In genomic region chr6:158040051-158040803, GRCh38 we compare ENCODE assay signal across 8 cellular contexts. TPM values are rescaled to one million over a fixed set of nuclear protein-coding genes. Genes with fewer than 3 reads are reported as not detected.
A peak's percentile ranks its signal among the peaks of the same experiment; 100 is the strongest.
DNase-seq lines count a peak whose midpoint lies in the region; ATAC-seq and TF ChIP-seq lines count a peak whose summit lies in the region.

No MANE protein-coding gene starts in this region.

- TF ChIP-seq RAD21 in SK-N-SH (IDR thresholded peaks at IDR 0.05; ENCODE audit: low read length) = peak; percentile 7; the same call in 1 of the 2 replicates

- no peaks in the 10 kb centered on the region for H3K9me2 ChIP-seq in SK-N-SH

- peaks cover 6 to 36% of the 10 kb centered on the region in 2 experiments for H3K36me3 ChIP-seq in SK-N-SH (replicated peaks in 1 of 2; ENCODE audit: control insufficient read depth in 1 of 2, insufficient read depth in 2 of 2, low read length in 1 of 2)

- POLR2A ChIA-PET in SK-N-SH (lab: Yijun Ruan, JAX) = no interaction called here

- H3K27ac ChIP-seq in SK-N-SH (ENCODE audit: low read depth in 2 of 2, low read length in 1 of 2) = peak overlapping the region; percentile 90 to 99

- no peaks in the 10 kb centered on the region for H4K20me1 ChIP-seq in SK-N-SH (ENCODE audit: insufficient read depth)

- no peak overlapping the region for H2AFZ ChIP-seq in SK-N-SH (ENCODE audit: low read depth)

- peak in 1 of 2 experiments; percentile 99; a peak in 2 of 4 replicates for TF ChIP-seq EP300 in SK-N-SH (IDR thresholded peaks at IDR 0.05; ENCODE audit: borderline replicate concordance in 1 of 2, low read depth in 1 of 2, low read length in 1 of 2)

- no peak overlapping the region for H3K4me3 ChIP-seq in SK-N-SH (ENCODE audit: low read depth in 2 of 2, low read length in 1 of 2)

- H3K9me3 ChIP-seq in SK-N-SH = no peaks in the 10 kb centered on the region

- CTCF ChIA-PET in SK-N-SH (lab: Yijun Ruan, JAX) = interaction anchor here (0.6 to 1.5 kb wide), 3 partner anchors 18 to 149 kb away, joined by 3 read pairs; partner anchors contain the start of gene SYNJ2

- WGBS in SK-N-SH (ENCODE audit: low lambda C conversion rate) = 20% methylated on average over 6 of the region's 6 CpGs

- no peaks in the 10 kb centered on the region for H3K27me3 ChIP-seq in SK-N-SH (ENCODE audit: insufficient read depth)

- peak; percentile 72 for DNase-seq in DMS53 (lab: John Stamatoyannopoulos, UW)
- DNase-seq in SK-N-SH = peak; percentile 52
- peak; percentile 76 for DNase-seq in dedifferentiated amniotic fluid mesenchymal stem cell (ENCODE audit: extremely low spot score)
- peak; percentile 64 for DNase-seq in mucosa of gallbladder (ENCODE audit: low spot score)
- no peak for DNase-seq in medulla oblongata (ENCODE audit: extremely low spot score)
- no peak for DNase-seq in cerebellar nuclear complex (lab: John Stamatoyannopoulos, UW)
- no peak for DNase-seq in NCI-H2171 treated with DMSO at 0.1 percent for 48 hours (lab: John Stamatoyannopoulos, UW)

- no peak for TF ChIP-seq CTCF in SK-N-SH (IDR thresholded peaks at IDR 0.05)

- H3K4me2 ChIP-seq in SK-N-SH = peak overlapping the region; percentile 72

- peak overlapping the region; percentile 65 for H3K9ac ChIP-seq in SK-N-SH

- peaks cover 39 to 49% of the 10 kb centered on the region in 2 experiments for H3K4me1 ChIP-seq in SK-N-SH (ENCODE audit: control insufficient read depth in 1 of 2, insufficient read depth in 2 of 2, low read depth in 1 of 2, low read length in 1 of 2)

- ATAC-seq in HG02759 (IDR thresholded peaks at IDR 0.05; ENCODE audit: unreplicated experiment) = peak; percentile 79

- peaks cover 43% of the 10 kb centered on the region for H3F3A ChIP-seq in SK-N-SH (replicated peaks; ENCODE audit: insufficient read depth)

- peaks cover 72% of the 10 kb centered on the region for H3K79me2 ChIP-seq in SK-N-SH (ENCODE audit: insufficient read depth)

TF ChIP-seq in SK-N-SH, 30 proteins besides CTCF, POLR2A, EP300 and RAD21 (continues in another document):
- TF ChIP-seq REST (IDR thresholded peaks at IDR 0.05; ENCODE audit: low read depth, low read length) (peak; percentile 59; the same call in 1 of the 2 replicates), MXI1 (IDR thresholded peaks at IDR 0.05; ENCODE audit: low read depth, low read length) (no peak), MAX (IDR thresholded peaks at IDR 0.05; ENCODE audit: low read depth) (peak; percentile 85), RCOR1 (IDR thresholded peaks at IDR 0.05; ENCODE audit: low read length) (0 out of 2 replicates have a peak, but pooled peaks have one; percentile 47), YY1 (IDR thresholded peaks at IDR 0.05; ENCODE audit: low read depth) (no peak), SMC3 (IDR thresholded peaks at IDR 0.05; ENCODE audit: low read depth, low read length) (no peak), ELF1 (IDR thresholded peaks at IDR 0.05) (no peak), SIN3A (IDR thresholded peaks at IDR 0.05; ENCODE audit: borderline replicate concordance, low read depth, low read length) (peak; percentile 58; the same call in 1 of the 2 replicates), MEF2A (IDR thresholded peaks at IDR 0.05; ENCODE audit: borderline replicate concordance, low read depth) (no peak; the same call in 1 of the 2 replicates), EZH2phosphoT487 (IDR thresholded peaks at IDR 0.05; ENCODE audit: borderline replicate concordance, low read depth) (no peak), RXRA (IDR thresholded peaks at IDR 0.05; ENCODE audit: borderline replicate concordance, low read depth) (peak; percentile 99), GABPA (IDR thresholded peaks at IDR 0.05; ENCODE audit: low read depth) (no peak), POLR2AphosphoS5 (IDR thresholded peaks at IDR 0.05; ENCODE audit: low read depth, low read length) (peak; percentile 80; the same call in 1 of the 2 replicates), NRF1 (IDR thresholded peaks at IDR 0.05; ENCODE audit: low read depth, low read length) (no peak), CHD2 (IDR thresholded peaks at IDR 0.05; ENCODE audit: low read length, partially characterized antibody) (no peak), GATA2 (CRISPR knock-in tag; IDR thresholded peaks at IDR 0.05) (peak; percentile 20), JUND (IDR thresholded peaks at IDR 0.05) (peak; percentile 99), TCF12 (IDR thresholded peaks at IDR 0.05) (peak; percentile 98), RFX5 (IDR thresholded peaks at IDR 0.05; ENCODE audit: low read length) (no peak), FOXJ3 (CRISPR knock-in tag; IDR thresholded peaks at IDR 0.05) (no peak)
- TF ChIP-seq, protein P1, sequence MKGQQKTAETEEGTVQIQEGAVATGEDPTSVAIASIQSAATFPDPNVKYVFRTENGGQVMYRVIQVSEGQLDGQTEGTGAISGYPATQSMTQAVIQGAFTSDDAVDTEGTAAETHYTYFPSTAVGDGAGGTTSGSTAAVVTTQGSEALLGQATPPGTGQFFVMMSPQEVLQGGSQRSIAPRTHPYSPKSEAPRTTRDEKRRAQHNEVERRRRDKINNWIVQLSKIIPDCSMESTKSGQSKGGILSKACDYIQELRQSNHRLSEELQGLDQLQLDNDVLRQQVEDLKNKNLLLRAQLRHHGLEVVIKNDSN (IDR thresholded peaks at IDR 0.05; ENCODE audit: borderline replicate concordance, low read depth) = no peak
- TF ChIP-seq, protein P2, sequence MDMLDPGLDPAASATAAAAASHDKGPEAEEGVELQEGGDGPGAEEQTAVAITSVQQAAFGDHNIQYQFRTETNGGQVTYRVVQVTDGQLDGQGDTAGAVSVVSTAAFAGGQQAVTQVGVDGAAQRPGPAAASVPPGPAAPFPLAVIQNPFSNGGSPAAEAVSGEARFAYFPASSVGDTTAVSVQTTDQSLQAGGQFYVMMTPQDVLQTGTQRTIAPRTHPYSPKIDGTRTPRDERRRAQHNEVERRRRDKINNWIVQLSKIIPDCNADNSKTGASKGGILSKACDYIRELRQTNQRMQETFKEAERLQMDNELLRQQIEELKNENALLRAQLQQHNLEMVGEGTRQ (IDR thresholded peaks at IDR 0.05; ENCODE audit: borderline replicate concordance, low read depth, low read length) = no peak
- TF ChIP-seq, protein P3, sequence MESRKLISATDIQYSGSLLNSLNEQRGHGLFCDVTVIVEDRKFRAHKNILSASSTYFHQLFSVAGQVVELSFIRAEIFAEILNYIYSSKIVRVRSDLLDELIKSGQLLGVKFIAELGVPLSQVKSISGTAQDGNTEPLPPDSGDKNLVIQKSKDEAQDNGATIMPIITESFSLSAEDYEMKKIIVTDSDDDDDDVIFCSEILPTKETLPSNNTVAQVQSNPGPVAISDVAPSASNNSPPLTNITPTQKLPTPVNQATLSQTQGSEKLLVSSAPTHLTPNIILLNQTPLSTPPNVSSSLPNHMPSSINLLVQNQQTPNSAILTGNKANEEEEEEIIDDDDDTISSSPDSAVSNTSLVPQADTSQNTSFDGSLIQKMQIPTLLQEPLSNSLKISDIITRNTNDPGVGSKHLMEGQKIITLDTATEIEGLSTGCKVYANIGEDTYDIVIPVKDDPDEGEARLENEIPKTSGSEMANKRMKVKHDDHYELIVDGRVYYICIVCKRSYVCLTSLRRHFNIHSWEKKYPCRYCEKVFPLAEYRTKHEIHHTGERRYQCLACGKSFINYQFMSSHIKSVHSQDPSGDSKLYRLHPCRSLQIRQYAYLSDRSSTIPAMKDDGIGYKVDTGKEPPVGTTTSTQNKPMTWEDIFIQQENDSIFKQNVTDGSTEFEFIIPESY (IDR thresholded peaks at IDR 0.05; ENCODE audit: borderline replicate concordance, low read depth) = peak; percentile 88; the same call in 1 of the 2 replicates
- TF ChIP-seq, protein P4, sequence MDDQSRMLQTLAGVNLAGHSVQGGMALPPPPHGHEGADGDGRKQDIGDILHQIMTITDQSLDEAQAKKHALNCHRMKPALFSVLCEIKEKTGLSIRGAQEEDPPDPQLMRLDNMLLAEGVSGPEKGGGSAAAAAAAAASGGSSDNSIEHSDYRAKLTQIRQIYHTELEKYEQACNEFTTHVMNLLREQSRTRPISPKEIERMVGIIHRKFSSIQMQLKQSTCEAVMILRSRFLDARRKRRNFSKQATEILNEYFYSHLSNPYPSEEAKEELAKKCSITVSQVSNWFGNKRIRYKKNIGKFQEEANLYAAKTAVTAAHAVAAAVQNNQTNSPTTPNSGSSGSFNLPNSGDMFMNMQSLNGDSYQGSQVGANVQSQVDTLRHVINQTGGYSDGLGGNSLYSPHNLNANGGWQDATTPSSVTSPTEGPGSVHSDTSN (IDR thresholded peaks at IDR 0.05) = peak; percentile 86

RNA-seq across cellular contexts. Expression of gene SYNJ2, which starts 58.6 kb away (rescaled TPM):
- 35.3 and 40.0 TPM in 2 replicates for polyA plus RNA-seq in SK-N-SH (2012; rRNA removed)
- 28.3 and 33.0 TPM in 2 replicates for polyA plus RNA-seq in SK-N-SH (2012; cell fraction: cytosol; rRNA removed)
- 56.9 and 66.8 TPM in 2 replicates for polyA plus RNA-seq in SK-N-SH (2012; cell fraction: nucleus; rRNA removed)
- total RNA-seq in mucosa of gallbladder = 26.8 TPM

Comparison
In these comparisons a context has a peak if more than half of its experiments do, and no peak if none do; other contexts are left out.
1. DNase-seq: peak in DMS53 (single experiment), SK-N-SH (single experiment), dedifferentiated amniotic fluid mesenchymal stem cell (single experiment) and mucosa of gallbladder (single experiment); none in medulla oblongata (single experiment), cerebellar nuclear complex (0 of 2) and NCI-H2171 treated with DMSO at 0.1 percent for 48 hours (single experiment).